ENCODE assay signal across 26 cellular contexts in genomic region chr7:2204446-2204845, GRCh38. TPM values are rescaled to one million over a fixed set of nuclear protein-coding genes. Genes with fewer than 3 reads are reported as not detected.
A peak's percentile ranks its signal among the peaks of the same experiment; 100 is the strongest.
DNase-seq lines count a peak whose midpoint lies in the region; TF ChIP-seq lines count a peak whose summit lies in the region.
"Had no signal": no experiment of that assay in that cellular context is flagged by ENCODE, and none has a peak within 500 bp of the region (broad histone marks: within the 10 kb centered on the region; RNA-seq: fewer than 3 reads in every experiment).

No MANE protein-coding gene starts in this region.

- H3K4me3 ChIP-seq in DOHH2 (ENCODE audit: low read length) (no peak overlapping the region), endodermal cell (ENCODE audit: low read length) (no peak overlapping the region), spleen (no peak overlapping the region)
- H3K4me3 ChIP-seq: ascending aorta, HAP-1, heart left ventricle, lung, PC-9, stomach, thyroid gland had no signal

- H3K79me2 ChIP-seq in DOHH2 (ENCODE audit: control insufficient read depth, low read length), result peaks cover 21% of the 10 kb centered on the region

- H3K4me1 Mint-ChIP-seq in endodermal cell, result no peaks in the 10 kb centered on the region
- no peaks in the 10 kb centered on the region for H3K4me1 Mint-ChIP-seq in activated naive CD4-positive, alpha-beta T cell treated with anti-CD3 and anti-CD28 coated beads for 36 hours (ENCODE audit: low read depth)
- H3K4me1 Mint-ChIP-seq: activated CD4-positive, alpha-beta T cell treated with anti-CD3 and anti-CD28 coated beads for 36 hours; activated naive CD8-positive, alpha-beta T cell treated with anti-CD3 and anti-CD28 coated beads for 36 hours had no signal

- peak overlapping the region; percentile 46 for H3K4me2 ChIP-seq in DOHH2 (ENCODE audit: low read length)
- H3K4me2 ChIP-seq: PC-9 had no signal

- DNase-seq in activated CD8-positive, alpha-beta memory T cell treated with anti-CD3 and anti-CD28 coated beads, Interleukin-2, amount 50 U/mL, for 4 hours, result peak; percentile 6
- no peak for DNase-seq in activated CD8-positive, alpha-beta memory T cell treated with anti-CD3 and anti-CD28 coated beads for 24 hours
- DNase-seq in endodermal cell (no peak), spleen (peak; percentile 60), foreskin melanocyte (no peak), NCI-H2171 (lab: John Stamatoyannopoulos, UW) (no peak)
- DNase-seq in activated naive CD4-positive, alpha-beta T cell treated with anti-CD3 and anti-CD28 coated beads for 36 hours, result no peak
- DNase-seq: 8988T; activated CD4-positive, alpha-beta T cell treated with anti-CD3 and anti-CD28 coated beads for 36 hours; activated CD8-positive, alpha-beta T cell treated with anti-CD3 and anti-CD28 coated beads, Interleukin-2, amount 10 ng/mL, durations not matched to agents 7 days and 5 days; activated naive CD8-positive, alpha-beta T cell treated with anti-CD3 and anti-CD28 coated beads for 36 hours; NCI-H2029 treated with DMSO at 0.1 percent for 48 hours; NCI-H524 treated with DMSO at 0.1 percent for 48 hours; PC-9; SHP77; stimulated activated CD8-positive, alpha-beta memory T cell treated with anti-CD3 and anti-CD28 coated beads, Interleukin-4, amount 100 ng/mL, for 48 hours; stomach; thyroid gland had no signal

- TF ChIP-seq CTCF in DOHH2 (IDR thresholded peaks at IDR 0.05; ENCODE audit: low read depth, low read length, poor library complexity, severe bottlenecking) (no peak), endodermal cell (conservative IDR thresholded peaks at IDR 0.05) (no peak), spleen (IDR thresholded peaks at IDR 0.05 in 8 of 11, conservative IDR thresholded peaks at IDR 0.05 in 3 of 11) (no peak)

- H3K27ac Mint-ChIP-seq in endodermal cell, result peak overlapping the region; percentile 52
- no peak overlapping the region for H3K27ac Mint-ChIP-seq in activated naive CD4-positive, alpha-beta T cell treated with anti-CD3 and anti-CD28 coated beads for 36 hours
- H3K27ac Mint-ChIP-seq: activated CD4-positive, alpha-beta T cell treated with anti-CD3 and anti-CD28 coated beads for 36 hours; activated CD8-positive, alpha-beta T cell treated with anti-CD3 and anti-CD28 coated beads, Interleukin-2, amount 10 ng/mL, durations not matched to agents 7 days and 5 days; activated naive CD8-positive, alpha-beta T cell treated with anti-CD3 and anti-CD28 coated beads for 36 hours; dendritic cell treated with granulocyte-macrophage colony-stimulating factor and Interleukin-4, amounts not matched to agents 40 ng/mL and 50 ng/mL, for 4 days had no signal

- H3K27me3 ChIP-seq in DOHH2 (ENCODE audit: control insufficient read depth, low read length) (no peaks in the 10 kb centered on the region), endodermal cell (ENCODE audit: control insufficient read depth, insufficient read depth, low read length, poor library complexity, severe bottlenecking) (no peaks in the 10 kb centered on the region), spleen (replicated peaks in 1 of 7) (no peaks in the 10 kb centered on the region)
- H3K27me3 ChIP-seq: ascending aorta, heart left ventricle, stomach, thyroid gland had no signal

- intact Hi-C loops in spleen (cut with DNase I; ENCODE audit: low total_unique reads), result loop anchor here (10.0 kb wide), 1 partner anchor 630 kb away; the partner anchor contains the start of gene PSMG3
- intact Hi-C loops in activated naive CD4-positive, alpha-beta T cell treated with anti-CD3 and anti-CD28 coated beads for 36 hours (cut with micrococcal nuclease), result no loop called here

- no peak overlapping the region for H3K27ac ChIP-seq in DOHH2 (ENCODE audit: low read depth, low read length)
- no peak overlapping the region for H3K27ac ChIP-seq in endodermal cell (ENCODE audit: low read depth, low read length)
- no peak overlapping the region for H3K27ac ChIP-seq in spleen
- H3K27ac ChIP-seq: ascending aorta, PC-9, thyroid gland had no signal

- H3K27me3 Mint-ChIP-seq in endodermal cell (ENCODE audit: insufficient read depth), result no peaks in the 10 kb centered on the region
- no peaks in the 10 kb centered on the region for H3K27me3 Mint-ChIP-seq in activated naive CD4-positive, alpha-beta T cell treated with anti-CD3 and anti-CD28 coated beads for 36 hours (ENCODE audit: low read depth)
- H3K27me3 Mint-ChIP-seq: activated CD4-positive, alpha-beta T cell treated with anti-CD3 and anti-CD28 coated beads for 36 hours; activated naive CD8-positive, alpha-beta T cell treated with anti-CD3 and anti-CD28 coated beads for 36 hours; central memory CD8-positive, alpha-beta T cell; dendritic cell treated with granulocyte-macrophage colony-stimulating factor and Interleukin-4, amounts not matched to agents 40 ng/mL and 50 ng/mL, for 4 days had no signal

- H3K4me1 ChIP-seq in DOHH2 (ENCODE audit: control insufficient read depth, low read length) (peaks cover 17% of the 10 kb centered on the region), endodermal cell (ENCODE audit: control insufficient read depth, insufficient read depth, low read length) (no peaks in the 10 kb centered on the region), spleen (peaks cover 0 to 24% (median 15%) of the 10 kb centered on the region in 6 donors)
- H3K4me1 ChIP-seq: HAP-1, thyroid gland had no signal

- CTCF ChIA-PET in activated naive CD4-positive, alpha-beta T cell treated with anti-CD3 and anti-CD28 coated beads for 36 hours (lab: Charles Lee), result no interaction called here

- H3K4me3 Mint-ChIP-seq in endodermal cell, result no peak overlapping the region
- H3K4me3 Mint-ChIP-seq in activated naive CD4-positive, alpha-beta T cell treated with anti-CD3 and anti-CD28 coated beads for 36 hours, result no peak overlapping the region
- H3K4me3 Mint-ChIP-seq: activated CD4-positive, alpha-beta T cell treated with anti-CD3 and anti-CD28 coated beads for 36 hours; activated CD8-positive, alpha-beta T cell treated with anti-CD3 and anti-CD28 coated beads, Interleukin-2, amount 10 ng/mL, durations not matched to agents 7 days and 5 days; activated naive CD8-positive, alpha-beta T cell treated with anti-CD3 and anti-CD28 coated beads for 36 hours; CD14-positive monocyte; central memory CD8-positive, alpha-beta T cell; dendritic cell treated with granulocyte-macrophage colony-stimulating factor and Interleukin-4, amounts not matched to agents 40 ng/mL and 50 ng/mL, for 4 days had no signal

- H3K36me3 ChIP-seq in DOHH2 (ENCODE audit: control insufficient read depth, low read length) (peaks cover 75% of the 10 kb centered on the region), endodermal cell (ENCODE audit: control insufficient read depth, insufficient read depth, low read length) (peaks cover 26% of the 10 kb centered on the region), spleen (peaks cover 0 to 77% (median 30%) of the 10 kb centered on the region in 6 donors)

- H3F3A ChIP-seq in DOHH2 (ENCODE audit: control insufficient read depth, insufficient read depth), result 0 out of 2 replicates have a peak, but pooled peaks cover 2% of the 10 kb centered on the region

- peaks cover 51% of the 10 kb centered on the region for H3K36me3 Mint-ChIP-seq in endodermal cell (ENCODE audit: low read depth)
- H3K36me3 Mint-ChIP-seq in activated naive CD4-positive, alpha-beta T cell treated with anti-CD3 and anti-CD28 coated beads for 36 hours (ENCODE audit: low read depth), result peaks cover 8% of the 10 kb centered on the region

- H4K20me1 ChIP-seq in DOHH2 (ENCODE audit: control insufficient read depth, insufficient read depth, low read depth, low read length), result peaks cover 8% of the 10 kb centered on the region

- H3K9me3 ChIP-seq in DOHH2 (ENCODE audit: control insufficient read depth, insufficient read depth, low read length), result peaks cover 4% of the 10 kb centered on the region; the same call in 1 of the 2 replicates
- no peaks in the 10 kb centered on the region for H3K9me3 ChIP-seq in endodermal cell (ENCODE audit: control insufficient read depth, low read length)
- no peaks in the 10 kb centered on the region for H3K9me3 ChIP-seq in spleen
- H3K9me3 ChIP-seq: ascending aorta, HAP-1, heart left ventricle, stomach, thyroid gland had no signal

- H3K9me2 ChIP-seq in DOHH2 (replicated peaks; ENCODE audit: control insufficient read depth, low read length), result no peaks in the 10 kb centered on the region

- TF ChIP-seq POLR2A in spleen (IDR thresholded peaks at IDR 0.05), result no peak

- H3K9me3 Mint-ChIP-seq in endodermal cell, result no peaks in the 10 kb centered on the region
- H3K9me3 Mint-ChIP-seq in activated naive CD4-positive, alpha-beta T cell treated with anti-CD3 and anti-CD28 coated beads for 36 hours, result no peaks in the 10 kb centered on the region
- H3K9me3 Mint-ChIP-seq: activated naive CD8-positive, alpha-beta T cell treated with anti-CD3 and anti-CD28 coated beads for 36 hours; central memory CD8-positive, alpha-beta T cell; dendritic cell treated with granulocyte-macrophage colony-stimulating factor and Interleukin-4, amounts not matched to agents 40 ng/mL and 50 ng/mL, for 4 days had no signal

- H3K9ac ChIP-seq in endodermal cell (ENCODE audit: extremely low read depth, low read length, poor library complexity, severe bottlenecking), result no peak overlapping the region

- 94 to 96% methylated on average over 11 of the region's 11 CpGs for WGBS in endodermal cell (ENCODE audit: insufficient coverage in 1 of 2, insufficient read length in 1 of 2), 2 experiments
- 94 to 96% (median 95%) methylated on average over 11 of the region's 11 CpGs for WGBS in spleen, 5 donors

RNA-seq across cellular contexts. Expression of gene MAD1L1, which starts 28.3 kb away (rescaled TPM):
- total RNA-seq in endodermal cell (10 to 100 TPM; 59.1 to 61.4 TPM), spleen (100 to 1,000 TPM in 1 of 7 donors, 10 to 100 TPM in 6; 47.3 to 104 (median 62.0) TPM)
- polyA plus RNA-seq in endodermal cell (2013, experiment 1 of 2), result 33.1 TPM
- 29.4 TPM for polyA plus RNA-seq in endodermal cell (2013, experiment 2 of 2)
- polyA plus RNA-seq in spleen, result 100 to 1,000 TPM in 1 of 3 donors, 10 to 100 TPM in 2; 48.8 to 118 (median 75.0) TPM
- total RNA-seq in activated naive CD4-positive, alpha-beta T cell treated with anti-CD3 and anti-CD28 coated beads for 36 hours, result 10 to 100 TPM; 37.5 to 40.2 TPM

RNA-seq across cellular contexts. Expression of gene MRM2, which starts 37.6 kb away (rescaled TPM):
- 10 to 100 TPM; 38.9 TPM for total RNA-seq in endodermal cell
- polyA plus RNA-seq in endodermal cell (2013, experiment 1 of 2), result 33.3 TPM
- 31.5 TPM for polyA plus RNA-seq in endodermal cell (2013, experiment 2 of 2)
- 10 to 100 TPM; 19.0 to 24.7 (median 23.3) TPM for total RNA-seq in spleen
- 10 to 100 TPM; 24.1 to 35.8 (median 27.2) TPM for polyA plus RNA-seq in spleen
- 10 to 100 TPM; 21.0 to 24.0 TPM for total RNA-seq in activated naive CD4-positive, alpha-beta T cell treated with anti-CD3 and anti-CD28 coated beads for 36 hours

RNA-seq across cellular contexts. Expression of gene NUDT1, which starts 37.6 kb away (rescaled TPM):
- total RNA-seq in endodermal cell, result 10 to 100 TPM; 56.0 to 84.7 TPM
- 64.0 TPM for polyA plus RNA-seq in endodermal cell (2013, experiment 1 of 2)
- 61.0 TPM for polyA plus RNA-seq in endodermal cell (2013, experiment 2 of 2)
- total RNA-seq in spleen, result 10 to 100 TPM; 13.7 to 29.4 (median 20.4) TPM
- 10 to 100 TPM; 38.2 to 69.3 (median 42.4) TPM for polyA plus RNA-seq in spleen
- total RNA-seq in activated naive CD4-positive, alpha-beta T cell treated with anti-CD3 and anti-CD28 coated beads for 36 hours, result 100 to 1,000 TPM; 115 to 118 TPM

Comparison
In these comparisons a context has a peak if more than half of its experiments do, and no peak if none do; other contexts are left out.
1. DNase-seq: peak in activated CD8-positive, alpha-beta memory T cell treated with anti-CD3 and anti-CD28 coated beads, Interleukin-2, amount 50 U/mL, for 4 hours (single experiment) and spleen (single experiment); none in activated CD8-positive, alpha-beta memory T cell treated with anti-CD3 and anti-CD28 coated beads for 24 hours (single experiment), endodermal cell (single experiment), foreskin melanocyte (single experiment), activated naive CD4-positive, alpha-beta T cell treated with anti-CD3 and anti-CD28 coated beads for 36 hours (single experiment) and NCI-H2171 (single experiment).